ENCODE assay signal across 18 cellular contexts in genomic region chr9:71861618-71862017, GRCh38.
"Had no signal": no experiment of that assay in that cellular context is flagged by ENCODE, and none has a peak within 500 bp of the region (broad histone marks: within the 10 kb centered on the region; RNA-seq: fewer than 3 reads in every experiment).

No MANE protein-coding gene starts in this region.

- ATAC-seq: activated naive CD4-positive, alpha-beta T cell treated with anti-CD3 and anti-CD28 coated beads, Interleukin-2, amount 50 U/mL, for 72 hours; body of pancreas; foreskin keratinocyte; psoas muscle; sciatic nerve had no signal

- H3K4me3 Mint-ChIP-seq: activated CD4-positive, alpha-beta memory T cell treated with anti-CD3 and anti-CD28 coated beads, Interleukin-2, amount 10 ng/mL, durations not matched to agents 7 days and 5 days; activated T-cell treated with anti-CD3 and anti-CD28 coated beads, Interleukin-2, amount 50 U/mL, for 24 hours; mesothelial cell of epicardium; neural progenitor cell had no signal

- H3K4me1 ChIP-seq: body of pancreas, foreskin keratinocyte, neural progenitor cell, psoas muscle, testis had no signal

- H3K27ac ChIP-seq: body of pancreas, foreskin keratinocyte, left ventricle myocardium inferior, neural progenitor cell, psoas muscle, stomach, upper lobe of left lung had no signal

- H3K9me3 ChIP-seq: testis had no signal

- H3K9ac ChIP-seq: neural progenitor cell had no signal

- DNase-seq: activated CD4-positive, alpha-beta memory T cell treated with anti-CD3 and anti-CD28 coated beads, Interleukin-2, amount 10 ng/mL, durations not matched to agents 7 days and 5 days; activated CD4-positive, alpha-beta T cell treated with anti-CD3 and anti-CD28 coated beads for 1 hour; activated effector memory CD4-positive, alpha-beta T cell treated with anti-CD3 and anti-CD28 coated beads, Interleukin-2, amount 50 U/mL, for 16 hours; activated T-cell treated with anti-CD3 and anti-CD28 coated beads, Interleukin-2, amount 50 U/mL, for 24 hours; amygdala; body of pancreas; caudate nucleus; effector CD4-positive, alpha-beta T cell; foreskin keratinocyte; left ventricle myocardium inferior; psoas muscle; stomach; testis; upper lobe of left lung had no signal

- H3K27ac Mint-ChIP-seq: activated CD4-positive, alpha-beta memory T cell treated with anti-CD3 and anti-CD28 coated beads, Interleukin-2, amount 10 ng/mL, durations not matched to agents 7 days and 5 days; activated naive CD4-positive, alpha-beta T cell treated with anti-CD3 and anti-CD28 coated beads, Interleukin-2, amount 50 U/mL, for 72 hours; activated T-cell treated with anti-CD3 and anti-CD28 coated beads, Interleukin-2, amount 50 U/mL, for 24 hours; mesothelial cell of epicardium; neural progenitor cell had no signal

- H3K4me1 Mint-ChIP-seq: mesothelial cell of epicardium, neural progenitor cell had no signal

- H3K4me2 ChIP-seq: neural progenitor cell had no signal

- H3K27me3 ChIP-seq: body of pancreas, foreskin keratinocyte, neural progenitor cell, stomach, testis, upper lobe of left lung had no signal

- H3K4me3 ChIP-seq: body of pancreas, left ventricle myocardium inferior, neural progenitor cell, psoas muscle, stomach, testis, upper lobe of left lung had no signal

- H3K27me3 Mint-ChIP-seq: activated CD4-positive, alpha-beta memory T cell treated with anti-CD3 and anti-CD28 coated beads, Interleukin-2, amount 10 ng/mL, durations not matched to agents 7 days and 5 days; activated T-cell treated with anti-CD3 and anti-CD28 coated beads, Interleukin-2, amount 50 U/mL, for 24 hours had no signal
